In genomic region chr22:49724030-49724892, GRCh38 we compare ENCODE assay signal across 9 cellular contexts.
DNase-seq lines count a peak whose midpoint lies in the region; TF ChIP-seq lines count a peak whose summit lies in the region.
"Had no signal": no experiment of that assay in that cellular context is flagged by ENCODE, and none has a peak within 500 bp of the region (broad histone marks: within the 10 kb centered on the region; RNA-seq: fewer than 3 reads in every experiment).

No MANE protein-coding gene starts in this region.

- DNase-seq in H7 (peak; percentile 67), SHP77 (lab: John Stamatoyannopoulos, UW) (peak; percentile 38 to 75), GM19240 (ENCODE audit: insufficient read length, low spot score) (no peak), NCI-H345 (lab: John Stamatoyannopoulos, UW) (no peak), HEK293T (ENCODE audit: extremely low spot score) (no peak), cortex of kidney (lab: John Stamatoyannopoulos, UW) (no peak)
- peak; percentile 20 for DNase-seq in effector CD8-positive, alpha-beta T cell (lab: John Stamatoyannopoulos, UW)
- peak; percentile 61 to 65 for DNase-seq in stimulated activated CD4-positive, alpha-beta T cell treated with anti-CD3 and anti-CD28 coated beads, Interleukin-2, amount 100 ng/mL, for 24 hours

- no peak overlapping the region; the same call in 1 of the 2 replicates for H3K4me3 ChIP-seq in H7 (ENCODE audit: insufficient read depth, low read depth, low read length)
- H3K4me3 ChIP-seq: cardiac muscle cell had no signal

- POLR2A ChIA-PET in HEK293T (lab: Yijun Ruan, JAX) = no interaction called here

- CTCF ChIA-PET in HEK293T (lab: Yijun Ruan, JAX) = interaction anchor here (0.7 kb wide), 1 partner anchor 184 kb away, joined by 3 read pairs; no protein-coding TSS in a partner anchor

- no peaks in the 10 kb centered on the region for H3K36me3 ChIP-seq in H7 (replicated peaks; ENCODE audit: control insufficient read depth, insufficient read depth, low read length)
- H3K36me3 ChIP-seq: cardiac muscle cell had no signal

- H3K27me3 ChIP-seq in H7 (ENCODE audit: control insufficient read depth, insufficient read depth, low read length) = peaks cover 8% of the 10 kb centered on the region

TF ChIP-seq in HEK293T, 16 proteins besides CTCF, POLR2A, EP300 and RAD21:
- TF ChIP-seq PKNOX1 (IDR thresholded peaks at IDR 0.05) (no peak), FOXK2 (IDR thresholded peaks at IDR 0.05) (no peak), HDGF (IDR thresholded peaks at IDR 0.05; ENCODE audit: borderline replicate concordance) (no peak), ELF4 (IDR thresholded peaks at IDR 0.05) (no peak), SP1 (IDR thresholded peaks at IDR 0.05) (no peak)

Comparison
In these comparisons a context has a peak if more than half of its experiments do, and no peak if none do; other contexts are left out.
1. DNase-seq: peak in H7 (single experiment), SHP77 (2 of 2), effector CD8-positive, alpha-beta T cell (single experiment) and stimulated activated CD4-positive, alpha-beta T cell treated with anti-CD3 and anti-CD28 coated beads, Interleukin-2, amount 100 ng/mL, for 24 hours (2 of 2); none in GM19240 (single experiment), NCI-H345 (single experiment), HEK293T (single experiment) and cortex of kidney (single experiment).